ENCODE assay signal across 10 cellular contexts in genomic region chr9:2066312-2067273, GRCh38. TPM values are rescaled to one million over a fixed set of nuclear protein-coding genes. Genes with fewer than 3 reads are reported as not detected.
DNase-seq lines count a peak whose midpoint lies in the region; ATAC-seq and TF ChIP-seq lines count a peak whose summit lies in the region.
"Had no signal": no experiment of that assay in that cellular context is flagged by ENCODE, and none has a peak within 500 bp of the region (broad histone marks: within the 10 kb centered on the region; RNA-seq: fewer than 3 reads in every experiment).

No MANE protein-coding gene starts in this region.

- H3K27ac ChIP-seq in CD8-positive, alpha-beta memory T cell (ENCODE audit: low read depth, low read length), result no peak overlapping the region
- H3K27ac ChIP-seq in brain microvascular endothelial cell (no peak overlapping the region), right lobe of liver (no peak overlapping the region)

- peaks cover 5 to 22% (median 9%) of the 10 kb centered on the region in 3 donors for H3K4me1 Mint-ChIP-seq in CD8-positive, alpha-beta memory T cell
- H3K4me1 Mint-ChIP-seq: brain had no signal

- H3K4me1 ChIP-seq in CD8-positive, alpha-beta memory T cell (ENCODE audit: insufficient read depth, low read length), result no peaks in the 10 kb centered on the region
- no peaks in the 10 kb centered on the region for H3K4me1 ChIP-seq in right lobe of liver

- peak in 2 of 5 donors; percentile 9 to 23 for DNase-seq in CD8-positive, alpha-beta memory T cell
- DNase-seq in HCEC 1CT (peak; percentile 8), brain microvascular endothelial cell (peak; percentile 64), right lobe of liver (no peak), T-helper 9 cell (no peak)
- DNase-seq in activated CD4-positive, alpha-beta T cell treated with anti-CD3 and anti-CD28 coated beads for 4 hours, result no peak
- DNase-seq: NCI-H446 had no signal

- intact Hi-C loops in right lobe of liver (cut with DNase I), result no loop called here

- CTCF ChIA-PET in CD8-positive, alpha-beta memory T cell (lab: Charles Lee), result interaction anchor here (0.7 to 1.8 kb wide), 4 partner anchors 12 to 124 kb away, joined by 3 to 7 read pairs (median 3); no protein-coding TSS in a partner anchor

- POLR2A ChIA-PET in CD8-positive, alpha-beta memory T cell (lab: Charles Lee), result no interaction called here

- no peaks in the 10 kb centered on the region for H3K9me3 Mint-ChIP-seq in CD8-positive, alpha-beta memory T cell
- H3K9me3 Mint-ChIP-seq: brain had no signal

- in situ Hi-C loops in brain microvascular endothelial cell (cut with HindIII; ENCODE audit: low pct_ligation_motif_present, low sequenced_read_pairs), result no loop called here

- H3K27ac Mint-ChIP-seq in CD8-positive, alpha-beta memory T cell, result peak overlapping the region in 6 of 8 donors; percentile 29 to 54 (median 40)

- H3K4me3 ChIP-seq in CD8-positive, alpha-beta memory T cell (ENCODE audit: low read length), result no peak overlapping the region
- no peak overlapping the region for H3K4me3 ChIP-seq in brain microvascular endothelial cell (ENCODE audit: low read depth, low read length)
- H3K4me3 ChIP-seq in right lobe of liver, result no peak overlapping the region

- TF ChIP-seq CTCF in brain microvascular endothelial cell (IDR thresholded peaks at IDR 0.05; ENCODE audit: low read depth, low read length, missing control alignments) (peak; percentile 23), right lobe of liver (IDR thresholded peaks at IDR 0.05) (peak; percentile 14 to 33 (median 28))

- H3K36me3 Mint-ChIP-seq in CD8-positive, alpha-beta memory T cell, result peaks cover 0 to 79% (median 19%) of the 10 kb centered on the region in 3 donors

- TF ChIP-seq POLR2A in right lobe of liver (IDR thresholded peaks at IDR 0.05), result no peak

- ATAC-seq in right lobe of liver, result peak; percentile 40 to 74 (median 54)
- no peak for ATAC-seq in GM19328 (IDR thresholded peaks at IDR 0.05; ENCODE audit: unreplicated experiment)
- ATAC-seq in GM18873 (IDR thresholded peaks at IDR 0.05; ENCODE audit: low FRiP score, unreplicated experiment), result no peak

- no peaks in the 10 kb centered on the region for H3K9me3 ChIP-seq in CD8-positive, alpha-beta memory T cell (ENCODE audit: low read length)
- no peaks in the 10 kb centered on the region for H3K9me3 ChIP-seq in right lobe of liver

- H3K27me3 Mint-ChIP-seq in CD8-positive, alpha-beta memory T cell, result no peaks in the 10 kb centered on the region
- H3K27me3 Mint-ChIP-seq: brain had no signal

- H3K4me3 Mint-ChIP-seq in CD8-positive, alpha-beta memory T cell, result no peak overlapping the region
- H3K4me3 Mint-ChIP-seq: brain had no signal

- no peaks in the 10 kb centered on the region for H3K27me3 ChIP-seq in CD8-positive, alpha-beta memory T cell (ENCODE audit: insufficient read depth, low read length, poor library complexity, severe bottlenecking)
- H3K27me3 ChIP-seq in brain microvascular endothelial cell (replicated peaks) (no peaks in the 10 kb centered on the region), right lobe of liver (no peaks in the 10 kb centered on the region)

- H3K36me3 ChIP-seq in CD8-positive, alpha-beta memory T cell (ENCODE audit: insufficient read depth, low read length), result peaks cover 23% of the 10 kb centered on the region
- H3K36me3 ChIP-seq in brain microvascular endothelial cell (replicated peaks) (no peaks in the 10 kb centered on the region), right lobe of liver (peaks cover 0 to 59% (median 5%) of the 10 kb centered on the region in 4 donors)

- WGBS in right lobe of liver (ENCODE audit: insufficient coverage, low coverage, low lambda C conversion rate, missing lambda C conversion rate), result 75% methylated on average over 8 of the region's 8 CpGs

RNA-seq across cellular contexts. Expression of gene SMARCA2, which starts 51.4 kb away (rescaled TPM):
- total RNA-seq in CD8-positive, alpha-beta memory T cell, result 100 to 1,000 TPM; 145 to 156 TPM
- 56.7 TPM for polyA plus RNA-seq in CD8-positive, alpha-beta memory T cell
- total RNA-seq in right lobe of liver, result 10 to 100 TPM; 46.2 to 97.8 (median 62.4) TPM

Comparison
In these comparisons a context has a peak if more than half of its experiments do, and no peak if none do; other contexts are left out.
1. DNase-seq: peak in HCEC 1CT (single experiment) and brain microvascular endothelial cell (single experiment); none in right lobe of liver (0 of 3), T-helper 9 cell (single experiment) and activated CD4-positive, alpha-beta T cell treated with anti-CD3 and anti-CD28 coated beads for 4 hours (0 of 2).
2. ATAC-seq: peak in right lobe of liver (4 of 4); none in GM19328 (single experiment) and GM18873 (single experiment).